In genomic region chr6:44223471-44224153, GRCh38 we compare ENCODE assay signal across 1 cellular context.
TF ChIP-seq lines count a peak whose summit lies in the region.

TSS of gene SLC29A1 (plus strand) at chr6:44223595. CDS start at chr6:44227314, 3,719 bp downstream.

TF ChIP-seq in HepG2, 621 proteins besides CTCF, POLR2A, EP300 and RAD21 (continued from another document):
- TF ChIP-seq SAFB2 (CRISPR knock-in tag; IDR thresholded peaks at IDR 0.05; ENCODE audit: borderline replicate concordance, low read depth): peak; percentile 55; the same call in 1 of the 2 replicates
- peak; percentile 71 for TF ChIP-seq ZNF709 (CRISPR knock-in tag; IDR thresholded peaks at IDR 0.05)
- 0 out of 2 replicates have a peak, but pooled peaks have one; percentile 27 for TF ChIP-seq MAZ (IDR thresholded peaks at IDR 0.05; ENCODE audit: borderline replicate concordance, low read depth, low read length)
- TF ChIP-seq MAZ (CRISPR knock-in tag; IDR thresholded peaks at IDR 0.05; ENCODE audit: low read depth): peak; percentile 71; the same call in 1 of the 2 replicates
- TF ChIP-seq HNF4G (IDR thresholded peaks at IDR 0.05; ENCODE audit: borderline replicate concordance, low read depth, low read length): no peak; the same call in 1 of the 2 replicates
- TF ChIP-seq HNF4G (CRISPR knock-in tag; IDR thresholded peaks at IDR 0.05; ENCODE audit: borderline replicate concordance, low read depth): no peak
- TF ChIP-seq ZNF83 (CRISPR knock-in tag; IDR thresholded peaks at IDR 0.05; ENCODE audit: borderline replicate concordance): peak; percentile 49; the same call in 1 of the 2 replicates
- peak; percentile 70 for TF ChIP-seq MED1 (CRISPR knock-in tag; IDR thresholded peaks at IDR 0.05)
